Comparison of ENCODE assay signal across 1 cellular context in the genomic region with DNA sequence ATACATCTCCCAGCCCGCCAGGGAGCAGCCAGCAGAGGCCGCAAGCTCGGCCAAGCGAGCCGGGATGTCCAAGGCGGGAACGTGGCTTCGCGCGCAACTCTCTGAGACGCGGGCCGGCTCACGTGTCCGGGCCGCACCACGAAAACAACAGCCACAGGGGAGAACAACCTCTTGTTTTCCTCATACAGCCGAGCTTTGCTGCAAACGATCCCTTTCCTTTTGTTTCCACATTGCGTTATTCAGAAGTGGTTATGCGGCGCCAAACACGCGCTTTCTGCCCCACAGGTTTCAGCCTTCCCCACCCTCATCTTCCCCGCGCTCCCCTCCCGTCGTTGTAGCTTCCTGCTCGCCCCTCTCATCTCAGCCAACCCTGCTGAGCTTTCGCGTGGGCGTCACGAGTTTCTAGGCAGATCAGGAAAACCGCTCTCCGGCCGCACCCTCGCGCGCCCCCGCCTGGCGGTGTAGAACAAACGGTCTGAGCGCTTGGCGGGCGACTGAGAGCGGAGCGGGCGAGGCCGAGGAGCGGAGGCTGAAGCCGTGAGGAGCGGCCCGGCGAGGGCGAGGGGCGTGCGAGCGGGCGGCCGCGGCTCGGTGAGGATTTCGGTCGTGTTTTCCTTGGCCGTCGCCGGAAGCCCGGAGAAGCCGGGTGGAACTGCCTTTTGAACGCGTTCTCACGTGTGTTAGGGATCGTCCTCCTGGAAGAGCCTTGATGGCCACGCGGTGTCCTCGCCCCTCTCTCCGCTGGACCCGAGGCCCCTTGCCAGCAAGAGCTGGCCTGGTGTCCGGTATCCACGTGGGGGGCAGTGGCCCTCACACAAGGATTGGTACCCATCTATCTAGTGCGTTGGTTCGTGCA.
TF ChIP-seq lines count a peak whose summit lies in the region.

No MANE protein-coding gene starts in this region.

TF ChIP-seq in HepG2, 621 proteins besides CTCF, POLR2A, EP300 and RAD21 (continued from another document and continues in another):
- TF ChIP-seq, protein P1, sequence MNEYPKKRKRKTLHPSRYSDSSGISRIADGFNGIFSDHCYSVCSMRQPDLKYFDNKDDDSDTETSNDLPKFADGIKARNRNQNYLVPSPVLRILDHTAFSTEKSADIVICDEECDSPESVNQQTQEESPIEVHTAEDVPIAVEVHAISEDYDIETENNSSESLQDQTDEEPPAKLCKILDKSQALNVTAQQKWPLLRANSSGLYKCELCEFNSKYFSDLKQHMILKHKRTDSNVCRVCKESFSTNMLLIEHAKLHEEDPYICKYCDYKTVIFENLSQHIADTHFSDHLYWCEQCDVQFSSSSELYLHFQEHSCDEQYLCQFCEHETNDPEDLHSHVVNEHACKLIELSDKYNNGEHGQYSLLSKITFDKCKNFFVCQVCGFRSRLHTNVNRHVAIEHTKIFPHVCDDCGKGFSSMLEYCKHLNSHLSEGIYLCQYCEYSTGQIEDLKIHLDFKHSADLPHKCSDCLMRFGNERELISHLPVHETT (CRISPR knock-in tag; conservative IDR thresholded peaks at IDR 0.05) = no peak
- no peak for TF ChIP-seq ZNF678 (CRISPR knock-in tag; IDR thresholded peaks at IDR 0.05)
- TF ChIP-seq HMG20B (CRISPR knock-in tag; conservative IDR thresholded peaks at IDR 0.05) = no peak
- no peak for TF ChIP-seq ZNF33A (CRISPR knock-in tag; IDR thresholded peaks at IDR 0.05; ENCODE audit: borderline replicate concordance)
- TF ChIP-seq, protein P2, sequence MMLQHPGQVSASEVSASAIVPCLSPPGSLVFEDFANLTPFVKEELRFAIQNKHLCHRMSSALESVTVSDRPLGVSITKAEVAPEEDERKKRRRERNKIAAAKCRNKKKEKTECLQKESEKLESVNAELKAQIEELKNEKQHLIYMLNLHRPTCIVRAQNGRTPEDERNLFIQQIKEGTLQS (CRISPR knock-in tag; IDR thresholded peaks at IDR 0.05) = no peak
- TF ChIP-seq, protein P3, sequence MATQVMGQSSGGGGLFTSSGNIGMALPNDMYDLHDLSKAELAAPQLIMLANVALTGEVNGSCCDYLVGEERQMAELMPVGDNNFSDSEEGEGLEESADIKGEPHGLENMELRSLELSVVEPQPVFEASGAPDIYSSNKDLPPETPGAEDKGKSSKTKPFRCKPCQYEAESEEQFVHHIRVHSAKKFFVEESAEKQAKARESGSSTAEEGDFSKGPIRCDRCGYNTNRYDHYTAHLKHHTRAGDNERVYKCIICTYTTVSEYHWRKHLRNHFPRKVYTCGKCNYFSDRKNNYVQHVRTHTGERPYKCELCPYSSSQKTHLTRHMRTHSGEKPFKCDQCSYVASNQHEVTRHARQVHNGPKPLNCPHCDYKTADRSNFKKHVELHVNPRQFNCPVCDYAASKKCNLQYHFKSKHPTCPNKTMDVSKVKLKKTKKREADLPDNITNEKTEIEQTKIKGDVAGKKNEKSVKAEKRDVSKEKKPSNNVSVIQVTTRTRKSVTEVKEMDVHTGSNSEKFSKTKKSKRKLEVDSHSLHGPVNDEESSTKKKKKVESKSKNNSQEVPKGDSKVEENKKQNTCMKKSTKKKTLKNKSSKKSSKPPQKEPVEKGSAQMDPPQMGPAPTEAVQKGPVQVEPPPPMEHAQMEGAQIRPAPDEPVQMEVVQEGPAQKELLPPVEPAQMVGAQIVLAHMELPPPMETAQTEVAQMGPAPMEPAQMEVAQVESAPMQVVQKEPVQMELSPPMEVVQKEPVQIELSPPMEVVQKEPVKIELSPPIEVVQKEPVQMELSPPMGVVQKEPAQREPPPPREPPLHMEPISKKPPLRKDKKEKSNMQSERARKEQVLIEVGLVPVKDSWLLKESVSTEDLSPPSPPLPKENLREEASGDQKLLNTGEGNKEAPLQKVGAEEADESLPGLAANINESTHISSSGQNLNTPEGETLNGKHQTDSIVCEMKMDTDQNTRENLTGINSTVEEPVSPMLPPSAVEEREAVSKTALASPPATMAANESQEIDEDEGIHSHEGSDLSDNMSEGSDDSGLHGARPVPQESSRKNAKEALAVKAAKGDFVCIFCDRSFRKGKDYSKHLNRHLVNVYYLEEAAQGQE (IDR thresholded peaks at IDR 0.05; ENCODE audit: borderline replicate concordance in 1 of 2, low read depth in 1 of 2, low read length in 2 of 2) = no peak
- no peak for TF ChIP-seq RBAK (CRISPR knock-in tag; IDR thresholded peaks at IDR 0.05)
- peak; percentile 91; the same call in 1 of the 2 replicates for TF ChIP-seq ZBTB38 (CRISPR knock-in tag; IDR thresholded peaks at IDR 0.05)
- TF ChIP-seq GFI1 (CRISPR knock-in tag; IDR thresholded peaks at IDR 0.05; ENCODE audit: borderline replicate concordance) = no peak
- no peak for TF ChIP-seq NRL (CRISPR knock-in tag; IDR thresholded peaks at IDR 0.05; ENCODE audit: borderline replicate concordance)
- TF ChIP-seq, protein P4, sequence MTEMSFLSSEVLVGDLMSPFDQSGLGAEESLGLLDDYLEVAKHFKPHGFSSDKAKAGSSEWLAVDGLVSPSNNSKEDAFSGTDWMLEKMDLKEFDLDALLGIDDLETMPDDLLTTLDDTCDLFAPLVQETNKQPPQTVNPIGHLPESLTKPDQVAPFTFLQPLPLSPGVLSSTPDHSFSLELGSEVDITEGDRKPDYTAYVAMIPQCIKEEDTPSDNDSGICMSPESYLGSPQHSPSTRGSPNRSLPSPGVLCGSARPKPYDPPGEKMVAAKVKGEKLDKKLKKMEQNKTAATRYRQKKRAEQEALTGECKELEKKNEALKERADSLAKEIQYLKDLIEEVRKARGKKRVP (CRISPR knock-in tag; IDR thresholded peaks at IDR 0.05) = no peak
- TF ChIP-seq MTF2 (CRISPR knock-in tag; IDR thresholded peaks at IDR 0.05; ENCODE audit: borderline replicate concordance) = no peak
- TF ChIP-seq ZNF558 (CRISPR knock-in tag; IDR thresholded peaks at IDR 0.05; ENCODE audit: borderline replicate concordance) = no peak
- TF ChIP-seq, protein P5, sequence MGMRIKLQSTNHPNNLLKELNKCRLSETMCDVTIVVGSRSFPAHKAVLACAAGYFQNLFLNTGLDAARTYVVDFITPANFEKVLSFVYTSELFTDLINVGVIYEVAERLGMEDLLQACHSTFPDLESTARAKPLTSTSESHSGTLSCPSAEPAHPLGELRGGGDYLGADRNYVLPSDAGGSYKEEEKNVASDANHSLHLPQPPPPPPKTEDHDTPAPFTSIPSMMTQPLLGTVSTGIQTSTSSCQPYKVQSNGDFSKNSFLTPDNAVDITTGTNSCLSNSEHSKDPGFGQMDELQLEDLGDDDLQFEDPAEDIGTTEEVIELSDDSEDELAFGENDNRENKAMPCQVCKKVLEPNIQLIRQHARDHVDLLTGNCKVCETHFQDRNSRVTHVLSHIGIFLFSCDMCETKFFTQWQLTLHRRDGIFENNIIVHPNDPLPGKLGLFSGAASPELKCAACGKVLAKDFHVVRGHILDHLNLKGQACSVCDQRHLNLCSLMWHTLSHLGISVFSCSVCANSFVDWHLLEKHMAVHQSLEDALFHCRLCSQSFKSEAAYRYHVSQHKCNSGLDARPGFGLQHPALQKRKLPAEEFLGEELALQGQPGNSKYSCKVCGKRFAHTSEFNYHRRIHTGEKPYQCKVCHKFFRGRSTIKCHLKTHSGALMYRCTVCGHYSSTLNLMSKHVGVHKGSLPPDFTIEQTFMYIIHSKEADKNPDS (CRISPR knock-in tag; IDR thresholded peaks at IDR 0.05) = no peak
- no peak for TF ChIP-seq CENPX (CRISPR knock-in tag; IDR thresholded peaks at IDR 0.05)
- TF ChIP-seq ZNF101 (CRISPR knock-in tag; IDR thresholded peaks at IDR 0.05; ENCODE audit: borderline replicate concordance, low read depth) = no peak
- TF ChIP-seq ZNF296 (CRISPR knock-in tag; conservative IDR thresholded peaks at IDR 0.05) = no peak
- TF ChIP-seq TOE1 (CRISPR knock-in tag; IDR thresholded peaks at IDR 0.05) = no peak
- TF ChIP-seq, protein P6, sequence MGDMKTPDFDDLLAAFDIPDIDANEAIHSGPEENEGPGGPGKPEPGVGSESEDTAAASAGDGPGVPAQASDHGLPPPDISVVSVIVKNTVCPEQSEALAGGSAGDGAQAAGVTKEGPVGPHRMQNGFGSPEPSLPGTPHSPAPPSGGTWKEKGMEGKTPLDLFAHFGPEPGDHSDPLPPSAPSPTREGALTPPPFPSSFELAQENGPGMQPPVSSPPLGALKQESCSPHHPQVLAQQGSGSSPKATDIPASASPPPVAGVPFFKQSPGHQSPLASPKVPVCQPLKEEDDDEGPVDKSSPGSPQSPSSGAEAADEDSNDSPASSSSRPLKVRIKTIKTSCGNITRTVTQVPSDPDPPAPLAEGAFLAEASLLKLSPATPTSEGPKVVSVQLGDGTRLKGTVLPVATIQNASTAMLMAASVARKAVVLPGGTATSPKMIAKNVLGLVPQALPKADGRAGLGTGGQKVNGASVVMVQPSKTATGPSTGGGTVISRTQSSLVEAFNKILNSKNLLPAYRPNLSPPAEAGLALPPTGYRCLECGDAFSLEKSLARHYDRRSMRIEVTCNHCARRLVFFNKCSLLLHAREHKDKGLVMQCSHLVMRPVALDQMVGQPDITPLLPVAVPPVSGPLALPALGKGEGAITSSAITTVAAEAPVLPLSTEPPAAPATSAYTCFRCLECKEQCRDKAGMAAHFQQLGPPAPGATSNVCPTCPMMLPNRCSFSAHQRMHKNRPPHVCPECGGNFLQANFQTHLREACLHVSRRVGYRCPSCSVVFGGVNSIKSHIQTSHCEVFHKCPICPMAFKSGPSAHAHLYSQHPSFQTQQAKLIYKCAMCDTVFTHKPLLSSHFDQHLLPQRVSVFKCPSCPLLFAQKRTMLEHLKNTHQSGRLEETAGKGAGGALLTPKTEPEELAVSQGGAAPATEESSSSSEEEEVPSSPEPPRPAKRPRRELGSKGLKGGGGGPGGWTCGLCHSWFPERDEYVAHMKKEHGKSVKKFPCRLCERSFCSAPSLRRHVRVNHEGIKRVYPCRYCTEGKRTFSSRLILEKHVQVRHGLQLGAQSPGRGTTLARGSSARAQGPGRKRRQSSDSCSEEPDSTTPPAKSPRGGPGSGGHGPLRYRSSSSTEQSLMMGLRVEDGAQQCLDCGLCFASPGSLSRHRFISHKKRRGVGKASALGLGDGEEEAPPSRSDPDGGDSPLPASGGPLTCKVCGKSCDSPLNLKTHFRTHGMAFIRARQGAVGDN (CRISPR knock-in tag; IDR thresholded peaks at IDR 0.05) = peak; percentile 75
- no peak for TF ChIP-seq ZKSCAN5 (CRISPR knock-in tag; IDR thresholded peaks at IDR 0.05)
- TF ChIP-seq, protein P7, sequence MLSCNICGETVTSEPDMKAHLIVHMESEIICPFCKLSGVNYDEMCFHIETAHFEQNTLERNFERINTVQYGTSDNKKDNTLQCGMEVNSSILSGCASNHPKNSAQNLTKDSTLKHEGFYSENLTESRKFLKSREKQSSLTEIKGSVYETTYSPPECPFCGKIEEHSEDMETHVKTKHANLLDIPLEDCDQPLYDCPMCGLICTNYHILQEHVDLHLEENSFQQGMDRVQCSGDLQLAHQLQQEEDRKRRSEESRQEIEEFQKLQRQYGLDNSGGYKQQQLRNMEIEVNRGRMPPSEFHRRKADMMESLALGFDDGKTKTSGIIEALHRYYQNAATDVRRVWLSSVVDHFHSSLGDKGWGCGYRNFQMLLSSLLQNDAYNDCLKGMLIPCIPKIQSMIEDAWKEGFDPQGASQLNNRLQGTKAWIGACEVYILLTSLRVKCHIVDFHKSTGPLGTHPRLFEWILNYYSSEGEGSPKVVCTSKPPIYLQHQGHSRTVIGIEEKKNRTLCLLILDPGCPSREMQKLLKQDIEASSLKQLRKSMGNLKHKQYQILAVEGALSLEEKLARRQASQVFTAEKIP (CRISPR knock-in tag; IDR thresholded peaks at IDR 0.05; ENCODE audit: borderline replicate concordance) = no peak
- TF ChIP-seq SMAD3 (CRISPR knock-in tag; IDR thresholded peaks at IDR 0.05) = no peak
- no peak for TF ChIP-seq ZFP36 (IDR thresholded peaks at IDR 0.05; ENCODE audit: borderline replicate concordance, low read depth, low read length, partially characterized antibody)
- no peak for TF ChIP-seq SIX4 (CRISPR knock-in tag; IDR thresholded peaks at IDR 0.05)
- TF ChIP-seq KDM1A (CRISPR knock-in tag; IDR thresholded peaks at IDR 0.05) = no peak
- TF ChIP-seq, protein P8, sequence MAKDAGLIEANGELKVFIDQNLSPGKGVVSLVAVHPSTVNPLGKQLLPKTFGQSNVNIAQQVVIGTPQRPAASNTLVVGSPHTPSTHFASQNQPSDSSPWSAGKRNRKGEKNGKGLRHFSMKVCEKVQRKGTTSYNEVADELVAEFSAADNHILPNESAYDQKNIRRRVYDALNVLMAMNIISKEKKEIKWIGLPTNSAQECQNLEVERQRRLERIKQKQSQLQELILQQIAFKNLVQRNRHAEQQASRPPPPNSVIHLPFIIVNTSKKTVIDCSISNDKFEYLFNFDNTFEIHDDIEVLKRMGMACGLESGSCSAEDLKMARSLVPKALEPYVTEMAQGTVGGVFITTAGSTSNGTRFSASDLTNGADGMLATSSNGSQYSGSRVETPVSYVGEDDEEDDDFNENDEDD (CRISPR knock-in tag; IDR thresholded peaks at IDR 0.05; ENCODE audit: borderline replicate concordance) = peak; percentile 80; the same call in 1 of the 2 replicates
- TF ChIP-seq FOXJ3 (CRISPR knock-in tag; IDR thresholded peaks at IDR 0.05; ENCODE audit: borderline replicate concordance) = no peak
- TF ChIP-seq MAFG (CRISPR knock-in tag; IDR thresholded peaks at IDR 0.05) = no peak
- TF ChIP-seq ZNF256 (CRISPR knock-in tag; conservative IDR thresholded peaks at IDR 0.05) = no peak
- TF ChIP-seq, protein P9, sequence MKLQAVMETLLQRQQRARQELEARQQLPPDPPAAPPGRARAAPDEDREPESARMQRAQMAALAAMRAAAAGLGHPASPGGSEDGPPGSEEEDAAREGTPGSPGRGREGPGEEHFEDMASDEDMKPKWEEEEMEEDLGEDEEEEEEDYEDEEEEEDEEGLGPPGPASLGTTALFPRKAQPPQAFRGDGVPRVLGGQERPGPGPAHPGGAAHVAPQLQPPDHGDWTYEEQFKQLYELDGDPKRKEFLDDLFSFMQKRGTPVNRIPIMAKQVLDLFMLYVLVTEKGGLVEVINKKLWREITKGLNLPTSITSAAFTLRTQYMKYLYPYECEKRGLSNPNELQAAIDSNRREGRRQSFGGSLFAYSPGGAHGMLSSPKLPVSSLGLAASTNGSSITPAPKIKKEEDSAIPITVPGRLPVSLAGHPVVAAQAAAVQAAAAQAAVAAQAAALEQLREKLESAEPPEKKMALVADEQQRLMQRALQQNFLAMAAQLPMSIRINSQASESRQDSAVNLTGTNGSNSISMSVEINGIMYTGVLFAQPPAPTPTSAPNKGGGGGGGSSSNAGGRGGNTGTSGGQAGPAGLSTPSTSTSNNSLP (IDR thresholded peaks at IDR 0.05; ENCODE audit: low read depth, low read length) = no peak
- no peak for TF ChIP-seq SUZ12 (IDR thresholded peaks at IDR 0.05; ENCODE audit: low read depth, low read length)
- no peak for TF ChIP-seq RFX1 (IDR thresholded peaks at IDR 0.05)
- TF ChIP-seq MTA1 (CRISPR knock-in tag; IDR thresholded peaks at IDR 0.05; ENCODE audit: borderline replicate concordance) = 0 out of 2 replicates have a peak, but pooled peaks have one; percentile 1
- TF ChIP-seq, protein P10, sequence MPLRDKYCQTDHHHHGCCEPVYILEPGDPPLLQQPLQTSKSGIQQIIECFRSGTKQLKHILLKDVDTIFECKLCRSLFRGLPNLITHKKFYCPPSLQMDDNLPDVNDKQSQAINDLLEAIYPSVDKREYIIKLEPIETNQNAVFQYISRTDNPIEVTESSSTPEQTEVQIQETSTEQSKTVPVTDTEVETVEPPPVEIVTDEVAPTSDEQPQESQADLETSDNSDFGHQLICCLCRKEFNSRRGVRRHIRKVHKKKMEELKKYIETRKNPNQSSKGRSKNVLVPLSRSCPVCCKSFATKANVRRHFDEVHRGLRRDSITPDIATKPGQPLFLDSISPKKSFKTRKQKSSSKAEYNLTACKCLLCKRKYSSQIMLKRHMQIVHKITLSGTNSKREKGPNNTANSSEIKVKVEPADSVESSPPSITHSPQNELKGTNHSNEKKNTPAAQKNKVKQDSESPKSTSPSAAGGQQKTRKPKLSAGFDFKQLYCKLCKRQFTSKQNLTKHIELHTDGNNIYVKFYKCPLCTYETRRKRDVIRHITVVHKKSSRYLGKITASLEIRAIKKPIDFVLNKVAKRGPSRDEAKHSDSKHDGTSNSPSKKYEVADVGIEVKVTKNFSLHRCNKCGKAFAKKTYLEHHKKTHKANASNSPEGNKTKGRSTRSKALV (CRISPR knock-in tag; IDR thresholded peaks at IDR 0.05) = no peak
- TF ChIP-seq TAF1 (CRISPR knock-in tag; IDR thresholded peaks at IDR 0.05) = no peak
- TF ChIP-seq JDP2 (CRISPR knock-in tag; IDR thresholded peaks at IDR 0.05; ENCODE audit: borderline replicate concordance) = no peak
- peak; percentile 99 for TF ChIP-seq RFX5 (IDR thresholded peaks at IDR 0.05; ENCODE audit: low read depth, low read length)
